In genomic region chr2:237065062-237065360, GRCh38 we compare ENCODE assay signal across 26 cellular contexts.
"Had no signal": no experiment of that assay in that cellular context is flagged by ENCODE, and none has a peak within 500 bp of the region (broad histone marks: within the 10 kb centered on the region; RNA-seq: fewer than 3 reads in every experiment).

No MANE protein-coding gene starts in this region.

- H3K4me1 ChIP-seq: body of pancreas, Peyer's patch had no signal

- H3K27ac ChIP-seq: ascending aorta, body of pancreas, Peyer's patch, RWPE1 had no signal

- H3K27me3 ChIP-seq: ascending aorta, body of pancreas, Peyer's patch had no signal

- H3K4me1 Mint-ChIP-seq: activated naive CD4-positive, alpha-beta T cell treated with anti-CD3 and anti-CD28 coated beads, Interleukin-2, amount 50 U/mL, for 24 hours had no signal

- H3K4me3 ChIP-seq: ascending aorta, body of pancreas, Peyer's patch had no signal

- H3K4me3 Mint-ChIP-seq: activated B cell treated with CpG ODN at 0.5 μM for 24 hours; activated CD4-positive, alpha-beta T cell treated with anti-CD3 and anti-CD28 coated beads, Interleukin-2, amount 10 ng/mL, durations not matched to agents 24 days and 14 days; activated CD8-positive, alpha-beta memory T cell treated with anti-CD3 and anti-CD28 coated beads, Interleukin-2, amount 10 ng/mL, durations not matched to agents 7 days and 5 days; activated naive CD4-positive, alpha-beta T cell treated with anti-CD3 and anti-CD28 coated beads, Interleukin-2, amount 50 U/mL, for 24 hours; activated T-cell treated with anti-CD3 and anti-CD28 coated beads, Interleukin-2, amount 50 U/mL, for 24 hours; activated T-helper 1 cell treated with anti-CD3 and anti-CD28 coated beads, Interleukin-12 subunit alpha, Interleukin-12 subunit beta, Interleukin-2, Interleukin-4 antibody, amounts not matched to agents 30 ng/mL and 10 ng/mL and 1 ng/mL, durations not matched to agents 14 hours and 24 hours and 36 hours; T-helper 17 cell had no signal

- H3K27me3 Mint-ChIP-seq: activated B cell treated with CpG ODN at 0.5 μM for 24 hours; activated CD4-positive, alpha-beta T cell treated with anti-CD3 and anti-CD28 coated beads, Interleukin-2, amount 10 ng/mL, durations not matched to agents 24 days and 14 days; activated CD8-positive, alpha-beta memory T cell treated with anti-CD3 and anti-CD28 coated beads, Interleukin-2, amount 10 ng/mL, durations not matched to agents 7 days and 5 days; activated naive CD4-positive, alpha-beta T cell treated with anti-CD3 and anti-CD28 coated beads, Interleukin-2, amount 50 U/mL, for 24 hours had no signal

- H3K36me3 ChIP-seq: ascending aorta, Peyer's patch had no signal

- ATAC-seq: activated CD8-positive, alpha-beta memory T cell treated with anti-CD3 and anti-CD28 coated beads, Interleukin-2, amount 10 ng/mL, durations not matched to agents 7 days and 5 days; body of pancreas; T-helper 17 cell had no signal

- DNase-seq: activated B cell treated with CpG ODN at 0.5 μM for 24 hours; activated CD4-positive, alpha-beta T cell treated with anti-CD3 and anti-CD28 coated beads for 1 hour; activated CD4-positive, alpha-beta T cell treated with anti-CD3 and anti-CD28 coated beads, Interleukin-2, amount 10 ng/mL, durations not matched to agents 24 days and 14 days; activated CD4-positive, alpha-beta T cell treated with anti-CD3 and anti-CD28 coated beads, Interleukin-2, amount 50 U/mL, for 48 hours; activated CD8-positive, alpha-beta memory T cell treated with anti-CD3 and anti-CD28 coated beads, Interleukin-2, amount 10 ng/mL, durations not matched to agents 7 days and 5 days; activated effector memory CD4-positive, alpha-beta T cell treated with Interleukin-2 at 50 U/mL for 16 hours; activated naive CD4-positive, alpha-beta T cell; activated T-cell treated with anti-CD3 and anti-CD28 coated beads, Interleukin-2, amount 50 U/mL, for 24 hours; body of pancreas; central memory CD4-positive, alpha-beta T cell; Kasumi-1; KBM-7; NCI-H1105 treated with DMSO at 0.1 percent for 48 hours; NCI-H1436 treated with DMSO at 0.1 percent for 48 hours; NCI-H187; NCI-H2081; NCI-H510A treated with DMSO at 0.1 percent for 48 hours; NCI-H69; Peyer's patch; Right ventricle myocardium superior; T-helper 17 cell; T-helper 9 cell had no signal

- H3K9me3 Mint-ChIP-seq: activated B cell treated with CpG ODN at 0.5 μM for 24 hours; activated CD4-positive, alpha-beta T cell treated with anti-CD3 and anti-CD28 coated beads, Interleukin-2, amount 10 ng/mL, durations not matched to agents 24 days and 14 days; activated naive CD4-positive, alpha-beta T cell treated with anti-CD3 and anti-CD28 coated beads, Interleukin-2, amount 50 U/mL, for 24 hours; activated T-cell treated with anti-CD3 and anti-CD28 coated beads, Interleukin-2, amount 50 U/mL, for 24 hours; activated T-helper 1 cell treated with anti-CD3 and anti-CD28 coated beads, Interleukin-12 subunit alpha, Interleukin-12 subunit beta, Interleukin-2, Interleukin-4 antibody, amounts not matched to agents 30 ng/mL and 10 ng/mL and 1 ng/mL, durations not matched to agents 14 hours and 24 hours and 36 hours had no signal

- H3K27ac Mint-ChIP-seq: activated B cell treated with CpG ODN at 0.5 μM for 24 hours; activated CD4-positive, alpha-beta T cell treated with anti-CD3 and anti-CD28 coated beads, Interleukin-2, amount 10 ng/mL, durations not matched to agents 24 days and 14 days; activated CD8-positive, alpha-beta memory T cell treated with anti-CD3 and anti-CD28 coated beads, Interleukin-2, amount 10 ng/mL, durations not matched to agents 7 days and 5 days; activated naive CD4-positive, alpha-beta T cell treated with anti-CD3 and anti-CD28 coated beads, Interleukin-2, amount 50 U/mL, for 24 hours; activated T-cell treated with anti-CD3 and anti-CD28 coated beads, Interleukin-2, amount 50 U/mL, for 24 hours; activated T-helper 1 cell treated with anti-CD3 and anti-CD28 coated beads, Interleukin-12 subunit alpha, Interleukin-12 subunit beta, Interleukin-2, Interleukin-4 antibody, amounts not matched to agents 30 ng/mL and 10 ng/mL and 1 ng/mL, durations not matched to agents 14 hours and 24 hours and 36 hours; T-helper 17 cell had no signal

- H3K36me3 Mint-ChIP-seq: activated CD8-positive, alpha-beta memory T cell treated with anti-CD3 and anti-CD28 coated beads, Interleukin-2, amount 10 ng/mL, durations not matched to agents 7 days and 5 days; activated naive CD4-positive, alpha-beta T cell treated with anti-CD3 and anti-CD28 coated beads, Interleukin-2, amount 50 U/mL, for 24 hours had no signal

- H3K9me3 ChIP-seq: ascending aorta, body of pancreas, Peyer's patch had no signal
